7 cellular contexts compared by ENCODE assay signal in genomic region chr20:63663332-63664066, GRCh38. TPM values are rescaled to one million over a fixed set of nuclear protein-coding genes. Genes with fewer than 3 reads are reported as not detected.
"Had no signal": no experiment of that assay in that cellular context is flagged by ENCODE, and none has a peak within 500 bp of the region (broad histone marks: within the 10 kb centered on the region; RNA-seq: fewer than 3 reads in every experiment).

No MANE protein-coding gene starts in this region.

- H3K27ac ChIP-seq: GM23248, HL-60 had no signal

- DNase-seq: GM23248, GOT3, H9, HCEC 1CT, KBM-7 had no signal

- H3K9ac ChIP-seq: GM23248 had no signal

- H3K4me3 ChIP-seq: GM23248 had no signal

- H2AFZ ChIP-seq: GM23248 had no signal

RNA-seq across cellular contexts. Expression of gene TNFRSF6B, which starts 33.0 kb away (rescaled TPM):
- total RNA-seq: H9 had no signal
- polyA plus RNA-seq: IgD-negative memory B cell had no signal
